ENCODE assay signal across 14 cellular contexts in genomic region chr2:169303579-169304285, GRCh38. TPM values are rescaled to one million over a fixed set of nuclear protein-coding genes. Genes with fewer than 3 reads are reported as not detected.
"Had no signal": no experiment of that assay in that cellular context is flagged by ENCODE, and none has a peak within 500 bp of the region (broad histone marks: within the 10 kb centered on the region; RNA-seq: fewer than 3 reads in every experiment).

No MANE protein-coding gene starts in this region.

- H3K27ac ChIP-seq: colonic mucosa, gastroesophageal sphincter, heart right ventricle, left lung, ovary, testis had no signal

- H3K36me3 ChIP-seq: colonic mucosa, gastroesophageal sphincter, heart right ventricle, left lung, ovary had no signal

- H3K9me3 ChIP-seq: colonic mucosa, mucosa of descending colon, ovary, testis had no signal

- ATAC-seq: esophagus mucosa, gastroesophageal sphincter, heart right ventricle, left lung, mucosa of descending colon had no signal

- H3K4me1 ChIP-seq: colonic mucosa, gastroesophageal sphincter, left lung, testis had no signal

- DNase-seq: activated CD4-positive, alpha-beta T cell treated with anti-CD3 and anti-CD28 coated beads, Interleukin-2, amount 50 U/mL, for 4 hours; amniotic stem cell; central memory CD4-positive, alpha-beta T cell; colonic mucosa; heart right ventricle; left lung; mucosa of descending colon; naive B cell; ovary; stimulated activated CD4-positive, alpha-beta T cell treated with anti-CD3 and anti-CD28 coated beads, Interleukin-2, amount 100 ng/mL, for 48 hours; testis had no signal

- H3K27me3 ChIP-seq: colonic mucosa, gastroesophageal sphincter, left lung, ovary, testis had no signal

- H3K4me3 ChIP-seq: colonic mucosa, gastroesophageal sphincter, heart right ventricle, left lung, mucosa of descending colon, ovary, testis had no signal

RNA-seq across cellular contexts. Expression of gene LRP2, which starts 58.6 kb away (rescaled TPM):
- total RNA-seq: esophagus mucosa, gastroesophageal sphincter, lung microvascular endothelial cell had no signal
